In genomic region chr4:112140536-112140935, GRCh38 we compare ENCODE assay signal across 2 cellular contexts.
TF ChIP-seq lines count a peak whose summit lies in the region.

No MANE protein-coding gene starts in this region.

TF ChIP-seq in GM23338, 12 proteins besides CTCF, POLR2A, EP300 and RAD21:
- no peak for TF ChIP-seq CREB1 (CRISPR knock-in tag; IDR thresholded peaks at IDR 0.05; ENCODE audit: low read depth)
- no peak for TF ChIP-seq REST (IDR thresholded peaks at IDR 0.05; ENCODE audit: unreplicated experiment)
- no peak for TF ChIP-seq EZH2 (IDR thresholded peaks at IDR 0.05; ENCODE audit: low read depth, unreplicated experiment)
- TF ChIP-seq STAT1 (IDR thresholded peaks at IDR 0.05; ENCODE audit: unreplicated experiment) = no peak
- no peak for TF ChIP-seq POLR2AphosphoS5 (IDR thresholded peaks at IDR 0.05; ENCODE audit: low read depth)
- no peak for TF ChIP-seq ETS1 (IDR thresholded peaks at IDR 0.05)
- no peak for TF ChIP-seq ZNF331 (CRISPR knock-in tag; IDR thresholded peaks at IDR 0.05; ENCODE audit: low read depth)
- no peak for TF ChIP-seq NANOG (IDR thresholded peaks at IDR 0.05; ENCODE audit: borderline replicate concordance)
- TF ChIP-seq EZH2phosphoT487 (IDR thresholded peaks at IDR 0.05; ENCODE audit: unreplicated experiment) = no peak
- no peak for TF ChIP-seq ZNF114 (CRISPR knock-in tag; IDR thresholded peaks at IDR 0.05)
- no peak for TF ChIP-seq ZNF462 (CRISPR knock-in tag; IDR thresholded peaks at IDR 0.05)
- TF ChIP-seq JUNB (IDR thresholded peaks at IDR 0.05; ENCODE audit: unreplicated experiment) = no peak

TF ChIP-seq in GM12878, 131 proteins besides CTCF, POLR2A, EP300 and RAD21:
- TF ChIP-seq IKZF2 (IDR thresholded peaks at IDR 0.05) (no peak), CREB1 (IDR thresholded peaks at IDR 0.05; ENCODE audit: low read depth) (no peak), IRF3 (IDR thresholded peaks at IDR 0.05) (no peak), EGR1 (IDR thresholded peaks at IDR 0.05; ENCODE audit: borderline replicate concordance in 1 of 2, low read depth in 2 of 2, low read length in 2 of 2) (no peak), MEF2B (IDR thresholded peaks at IDR 0.05; ENCODE audit: partially characterized antibody, poor library complexity, severe bottlenecking) (no peak), RELA (IDR thresholded peaks at IDR 0.05; ENCODE audit: borderline replicate concordance, partially characterized antibody) (no peak), CBX5 (IDR thresholded peaks at IDR 0.05; ENCODE audit: low read depth) (no peak), POU2F2 (IDR thresholded peaks at IDR 0.05; ENCODE audit: borderline replicate concordance, low read depth, low read length) (no peak), PAX8 (IDR thresholded peaks at IDR 0.05) (no peak), RCOR1 (conservative IDR thresholded peaks at IDR 0.05; ENCODE audit: low read depth, low read length) (no peak), RB1 (IDR thresholded peaks at IDR 0.05; ENCODE audit: borderline replicate concordance) (no peak), MAX (IDR thresholded peaks at IDR 0.05; ENCODE audit: low read depth, low read length) (no peak), SMC3 (IDR thresholded peaks at IDR 0.05; ENCODE audit: borderline replicate concordance, low read length) (no peak), FOS (IDR thresholded peaks at IDR 0.05; ENCODE audit: borderline replicate concordance, extremely low read depth, insufficient read length) (no peak), ATF3 (IDR thresholded peaks at IDR 0.05; ENCODE audit: borderline replicate concordance, extremely low read depth, low read depth, low read length) (no peak), MLLT1 (IDR thresholded peaks at IDR 0.05) (no peak), REST (IDR thresholded peaks at IDR 0.05; ENCODE audit: low read depth, low read length) (no peak), SP1 (IDR thresholded peaks at IDR 0.05; ENCODE audit: low read depth, low read length) (no peak)
